In the genomic region with DNA sequence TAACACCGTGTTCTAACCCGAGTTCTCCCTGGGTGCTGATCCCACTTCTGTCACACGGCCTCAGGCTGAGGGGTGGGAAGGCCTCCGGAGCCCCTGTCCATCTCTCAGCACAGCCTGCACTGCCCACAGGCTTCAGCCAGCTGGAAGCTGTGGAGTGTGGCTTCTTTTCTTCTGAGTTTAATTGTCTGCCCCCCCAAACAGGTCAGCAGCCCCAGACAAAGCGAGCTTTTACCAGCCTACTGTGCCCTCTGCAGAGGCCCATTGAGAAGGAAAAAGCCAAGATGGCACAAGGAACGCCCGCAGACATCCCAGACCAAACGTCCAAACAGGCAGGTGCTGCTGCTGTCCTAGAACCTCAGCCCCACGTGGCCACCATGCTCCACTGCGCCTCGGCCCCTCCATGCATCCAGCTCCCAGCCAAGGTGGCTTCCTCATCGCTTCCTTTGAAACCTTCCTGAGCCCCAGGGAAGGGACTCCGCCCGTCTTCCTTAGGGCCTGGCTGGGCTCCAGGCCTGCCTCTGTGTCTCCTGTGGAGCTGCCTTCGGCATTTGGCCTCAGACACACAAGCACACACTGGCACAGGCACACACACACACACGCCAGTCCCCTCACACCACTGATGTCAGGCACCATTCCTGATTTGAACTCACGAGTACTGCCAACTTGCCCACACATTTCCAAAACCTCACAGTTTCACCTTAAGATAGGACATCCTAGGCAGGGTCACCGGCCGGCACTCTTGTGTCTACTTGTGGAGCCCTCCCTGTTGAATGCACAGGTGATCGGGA, we compare ENCODE assay signal across 1 cellular context.
TF ChIP-seq lines count a peak whose summit lies in the region.

No MANE protein-coding gene starts in this region.

TF ChIP-seq in HEK293, 187 proteins besides CTCF, POLR2A, EP300 and RAD21 (continued from another document):
- TF ChIP-seq SCRT1 (tag by site-specific recombination; IDR thresholded peaks at IDR 0.05; ENCODE audit: borderline replicate concordance) (peak; percentile 53; the same call in 1 of the 2 replicates), ZBTB20 (tag by site-specific recombination; IDR thresholded peaks at IDR 0.05) (no peak)
